In the genomic region with DNA sequence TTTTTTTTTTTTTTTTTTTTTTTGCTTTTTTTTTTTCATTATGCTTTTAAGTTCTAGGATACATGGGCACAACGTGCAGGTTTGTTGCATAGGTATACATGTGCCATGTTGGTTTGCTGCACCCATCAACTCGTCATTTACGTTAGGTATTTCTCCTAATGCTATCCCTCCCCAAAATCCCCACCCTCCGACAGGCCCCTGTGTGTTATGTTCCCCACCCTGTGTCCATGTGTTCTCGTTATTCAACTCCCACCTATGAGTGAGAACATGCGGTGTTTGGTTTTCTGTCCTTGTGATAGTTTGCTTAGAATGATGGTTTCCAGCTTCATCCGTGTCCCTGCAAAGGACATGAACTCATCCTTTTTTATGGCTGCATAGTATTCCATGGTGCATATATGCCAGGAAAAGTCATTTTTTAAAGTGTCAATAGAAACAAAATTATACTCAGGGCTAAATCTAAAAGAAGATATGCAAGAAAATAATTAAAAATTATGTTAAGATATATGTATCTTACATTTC, we compare ENCODE assay signal across 12 cellular contexts. TPM values are rescaled to one million over a fixed set of nuclear protein-coding genes. Genes with fewer than 3 reads are reported as not detected.
DNase-seq lines count a peak whose midpoint lies in the region; ATAC-seq, FAIRE-seq and TF ChIP-seq lines count a peak whose summit lies in the region.
"Not testable (repeated sequence)": the region's sequence is repeated elsewhere in the genome, so short reads cannot be mapped to it uniquely, and the experiment has no call there.
"Had no signal": no experiment of that assay in that cellular context is flagged by ENCODE, and none has a peak within 500 bp of the region (broad histone marks: within the 10 kb centered on the region; RNA-seq: fewer than 3 reads in every experiment).

No MANE protein-coding gene starts in this region.

- peak overlapping the region in 1 of 2 experiments; percentile 26; a peak in 1 of 5 replicates for H3K4me3 Mint-ChIP-seq in H9
- H3K4me3 Mint-ChIP-seq in endothelial cell (ENCODE audit: unreplicated experiment); neural crest cell: not testable (repeated sequence)

- H3K36me3 Mint-ChIP-seq in H9 (ENCODE audit: insufficient read depth in 1 of 3, low read depth in 3 of 3); endothelial cell (ENCODE audit: low read depth, unreplicated experiment); neural crest cell (ENCODE audit: low read depth): not testable (repeated sequence)

- not testable (repeated sequence) for TF ChIP-seq RAD21 in K562 (CRISPR knock-in tag; conservative IDR thresholded peaks at IDR 0.05 in 1 of 2, IDR thresholded peaks at IDR 0.05 in 1 of 2)

- not testable (repeated sequence) for BruUV-seq in K562 (replicated peaks; lab: Mats Ljungman, UMichigan)

- not testable (repeated sequence) for H3K4me1 ChIP-seq in H9 (ENCODE audit: insufficient read depth, low read length); K562 (replicated peaks in 1 of 2; ENCODE audit: control insufficient read depth in 2 of 2, insufficient read depth in 2 of 2, low read length in 2 of 2)

- not testable (repeated sequence) for H3K4ac ChIP-seq in H9 (ENCODE audit: low read depth, low read length)

- not testable (repeated sequence) for H3K36me3 ChIP-seq in K562 (ENCODE audit: control insufficient read depth, insufficient read depth, low read length)

- TF ChIP-seq CTCF in C4-2B (conservative IDR thresholded peaks at IDR 0.05) (peak; percentile 8; the same call in 1 of the 2 replicates), H9 (conservative IDR thresholded peaks at IDR 0.05) (0 out of 3 replicates have a peak, but pooled peaks have one; percentile 17), VCaP (conservative IDR thresholded peaks at IDR 0.05) (peak; percentile 25), endothelial cell (IDR thresholded peaks at IDR 0.05; ENCODE audit: unreplicated experiment) (peak; percentile 2), neural crest cell (conservative IDR thresholded peaks at IDR 0.05) (peak; percentile 13)
- not testable (repeated sequence) for TF ChIP-seq CTCF in K562 (IDR thresholded peaks at IDR 0.05 in 2 of 3, conservative IDR thresholded peaks at IDR 0.05 in 1 of 3; ENCODE audit: insufficient read depth in 2 of 3, low read depth in 1 of 3, low read length in 3 of 3)

- H3K9me3 Mint-ChIP-seq in H9; endothelial cell (ENCODE audit: unreplicated experiment); neural crest cell: not testable (repeated sequence)

- H3K4me1 Mint-ChIP-seq in H9: peaks cover 14 to 23% of the 10 kb centered on the region in 2 experiments
- H3K4me1 Mint-ChIP-seq in endothelial cell (ENCODE audit: unreplicated experiment); neural crest cell: not testable (repeated sequence)

- not testable (repeated sequence) for H3K56ac ChIP-seq in H9 (ENCODE audit: insufficient read length, low read depth, low read length)

- CTCF ChIA-PET in K562 (lab: Yijun Ruan, JAX; ENCODE audit: low intra/inter-chr PET ratio): interaction anchor here (0.6 to 4.7 kb wide), 8 partner anchors 11 to 953 kb away, joined by 3 to 50 read pairs (median 22); no protein-coding TSS in a partner anchor

- H3K79me2 ChIP-seq in H9 (ENCODE audit: insufficient read depth, low read length); K562 (ENCODE audit: control insufficient read depth, insufficient read depth, low read length): not testable (repeated sequence)

- H3T11ph ChIP-seq in H9 (ENCODE audit: low read length): not testable (repeated sequence)

- H2AK5ac ChIP-seq in H9 (ENCODE audit: insufficient read length, low read length): not testable (repeated sequence)

- H2BK120ac ChIP-seq in H9 (ENCODE audit: low read depth, low read length, poor library complexity, severe bottlenecking): not testable (repeated sequence)

- FAIRE-seq in K562 (lab: Jason Lieb, UNC): not testable (repeated sequence)

- not testable (repeated sequence) for H2BK12ac ChIP-seq in H9 (ENCODE audit: insufficient read length, low read depth, low read length)

- POLR2A ChIA-PET in K562 (lab: Yijun Ruan, JAX): interaction anchor here (0.9 to 1.3 kb wide), 2 partner anchors 17 to 41 kb away, joined by 3 read pairs; no protein-coding TSS in a partner anchor

- intact Hi-C loops in K562 (cut with micrococcal nuclease): loop anchor here (1.0 to 5.0 kb wide), 6 partner anchors 43 to 313 kb away; no protein-coding TSS in a partner anchor

- H4K8ac ChIP-seq in H9 (replicated peaks; ENCODE audit: insufficient read length, low read depth, low read length): not testable (repeated sequence)

- H3K27ac ChIP-seq in C4-2B; H9 (ENCODE audit: insufficient read length, low read depth, low read length); K562 (ENCODE audit: extremely low read depth, low read depth, low read length): not testable (repeated sequence)
- peak overlapping the region; percentile 61; the same call in 1 of the 2 replicates for H3K27ac ChIP-seq in VCaP

- not testable (repeated sequence) for H4K91ac ChIP-seq in H9 (ENCODE audit: insufficient read length, low read depth, low read length)

- in situ Hi-C loops in K562 (cut with MboI): loop anchor here (5.0 to 10.0 kb wide), 3 partner anchors 44 to 323 kb away; no protein-coding TSS in a partner anchor

- H3K9ac ChIP-seq in H9 (ENCODE audit: extremely low read depth, insufficient read length, low read length); K562 (ENCODE audit: insufficient read depth in 1 of 2, low read depth in 2 of 2, low read length in 2 of 2): not testable (repeated sequence)

- not testable (repeated sequence) for H2BK20ac ChIP-seq in H9 (ENCODE audit: low read depth, low read length, poor library complexity, severe bottlenecking)

- not testable (repeated sequence) for DNase-seq in H9; K562 (ENCODE audit: extremely low read depth in 1 of 4, low spot score in 3 of 4); endothelial cell (ENCODE audit: low spot score); neural crest cell (ENCODE audit: low read depth, low spot score)
- peak; percentile 15 for DNase-seq in NAMALWA (ENCODE audit: low spot score)

- H3K79me1 ChIP-seq in H9 (ENCODE audit: insufficient read depth, low read depth, low read length, poor library complexity, severe bottlenecking): not testable (repeated sequence)

- not testable (repeated sequence) for H3K9me1 ChIP-seq in K562 (ENCODE audit: control insufficient read depth, insufficient read depth, low read length)

- not testable (repeated sequence) for TF ChIP-seq EP300 in K562 (IDR thresholded peaks at IDR 0.05; ENCODE audit: low read length)

- ATAC-seq in K562: not testable (repeated sequence)

- H3K23ac ChIP-seq in H9 (ENCODE audit: insufficient read length, low read depth, low read length): not testable (repeated sequence)

- not testable (repeated sequence) for H3K9me3 ChIP-seq in H9 (ENCODE audit: control insufficient read depth, low read depth, low read length); K562 (replicated peaks; ENCODE audit: control insufficient read depth, insufficient read depth, low read depth, low read length)

- WGBS in H9 (ENCODE audit: extremely low coverage, insufficient read length, low lambda C conversion rate): no CpG with 5 or more reads among the region's 7 CpGs
- 36% methylated on average over 5 of the region's 7 CpGs for WGBS in K562 (ENCODE audit: insufficient coverage, low coverage, missing lambda C conversion rate)

- not testable (repeated sequence) for H3K23me2 ChIP-seq in H9 (ENCODE audit: insufficient read length, low read depth, low read length, poor library complexity, severe bottlenecking)

- not testable (repeated sequence) for H2BK15ac ChIP-seq in H9 (ENCODE audit: low read depth, low read length)

- not testable (repeated sequence) for TF ChIP-seq POLR2A in K562 (conservative IDR thresholded peaks at IDR 0.05)

- H4K5ac ChIP-seq in H9 (ENCODE audit: insufficient read length, low read depth, low read length): not testable (repeated sequence)

- not testable (repeated sequence) for H3K27ac Mint-ChIP-seq in H9; endothelial cell (ENCODE audit: unreplicated experiment); neural crest cell (ENCODE audit: unreplicated experiment)

- H3K14ac ChIP-seq in H9 (ENCODE audit: insufficient read depth, low read length): not testable (repeated sequence)

- H2AFZ ChIP-seq in H9 (ENCODE audit: low read length); K562 (ENCODE audit: low read depth, low read length): not testable (repeated sequence)

- not testable (repeated sequence) for H4K20me1 ChIP-seq in H9 (ENCODE audit: control insufficient read depth, insufficient read depth, insufficient read length); K562 (replicated peaks; ENCODE audit: control insufficient read depth, insufficient read depth, low read length)

- H3K27me3 Mint-ChIP-seq in H9 (ENCODE audit: low read depth): peaks cover 14% of the 10 kb centered on the region
- H3K27me3 Mint-ChIP-seq in endothelial cell (ENCODE audit: unreplicated experiment): not testable (repeated sequence)
- peaks cover 27% of the 10 kb centered on the region for H3K27me3 Mint-ChIP-seq in neural crest cell (ENCODE audit: low read depth)

- not testable (repeated sequence) for H3K4me3 ChIP-seq in K562

- H3K18ac ChIP-seq in H9 (ENCODE audit: insufficient read length, low read depth, low read length): not testable (repeated sequence)

- H2BK5ac ChIP-seq in H9 (ENCODE audit: insufficient read length, low read length): not testable (repeated sequence)

- H3K4me2 ChIP-seq in H9 (ENCODE audit: insufficient read depth, insufficient read length, low read length); K562 (ENCODE audit: insufficient read depth, low read length): not testable (repeated sequence)

- not testable (repeated sequence) for H3K27me3 ChIP-seq in H9 (ENCODE audit: insufficient read depth, low read length); K562 (ENCODE audit: control insufficient read depth in 2 of 2, insufficient read depth in 2 of 2, low read length in 2 of 2)

RNA-seq across cellular contexts. Expression of gene B3GNT6, which starts 13.8 kb away (rescaled TPM):
- total RNA-seq in H9 (2021): not detected in 2 replicates
- total RNA-seq in K562 (2011; cell fraction: chromatin; rRNA removed; ENCODE audit: low replicate concordance): 0.21 and 0.25 TPM in 2 replicates
- total RNA-seq in K562 (2011; cell fraction: nucleolus; rRNA removed): 0.33 TPM in 1 of 2 replicates, not detected in the other
- not detected in 2 replicates for total RNA-seq in K562 (2011; cell fraction: nucleoplasm; rRNA removed)
- total RNA-seq in K562 (2014; rRNA removed): not detected in 2 replicates
- total RNA-seq in K562 (2014; rRNA removed; fragmentation: Illumina TruSeq; extraction: Trizol): not detected in 2 replicates
- total RNA-seq in K562 (2015; rRNA removed; fragmentation: Illumina TruSeq; extraction: Trizol): not detected in 2 replicates
- total RNA-seq in K562 (2021): not detected in 2 replicates
- 0.03 and 0.04 TPM in 2 replicates for polyA plus RNA-seq in K562 (2011; rRNA removed)
- polyA plus RNA-seq in K562 (2011; cell fraction: cytosol; rRNA removed): 0.03 and 0.12 TPM in 2 replicates
- polyA plus RNA-seq in K562 (2011; cell fraction: nucleus; rRNA removed): not detected in 2 replicates
- 0.04 and 0.05 TPM in 2 replicates for polyA plus RNA-seq in K562 (2012)
- polyA plus RNA-seq in K562 (2014; fragmentation: Illumina TruSeq; extraction: Trizol): not detected in 2 replicates
- not detected for polyA plus RNA-seq in K562 (2014; fragmentation: Nextera tagmentation; extraction: Ambion mirVana)
- not detected in 2 replicates for polyA plus RNA-seq in K562 (2014; rRNA removed)
- not detected in 2 replicates for polyA minus RNA-seq in K562 (2011; rRNA and poly(A)+ RNA removed)
- polyA minus RNA-seq in K562 (2011; cell fraction: cytosol; rRNA and poly(A)+ RNA removed): not detected in 2 replicates
- polyA minus RNA-seq in K562 (2011; cell fraction: nucleus; rRNA and poly(A)+ RNA removed): not detected in 2 replicates
- not detected for total RNA-seq in endothelial cell (ENCODE audit: unreplicated experiment)
- total RNA-seq in neural crest cell: not detected in 2 replicates
- total RNA-seq: A673; CD4-positive, alpha-beta memory T cell; GM23338; H7 had no signal
- polyA plus RNA-seq: AG04450; CD4-positive, alpha-beta memory T cell; GM23338 had no signal

RNA-seq across cellular contexts. Expression of gene CAPN5, which starts 18.8 kb away (rescaled TPM):
- total RNA-seq in H9 (2021) (16.7 and 17.1 TPM in 2 replicates), K562 (2014; rRNA removed) (0.36 TPM in 1 of 2 replicates, not detected in the other), K562 (2014; rRNA removed; fragmentation: Illumina TruSeq; extraction: Trizol) (0.04 TPM in 1 of 2 replicates, not detected in the other), K562 (2015; rRNA removed; fragmentation: Illumina TruSeq; extraction: Trizol) (0.14 TPM in 1 of 2 replicates, not detected in the other), K562 (2021) (0.40 and 0.44 TPM in 2 replicates), endothelial cell (ENCODE audit: unreplicated experiment) (29.7 TPM), neural crest cell (25.8 and 26.2 TPM in 2 replicates)
- total RNA-seq in K562 (2011; cell fraction: chromatin; rRNA removed; ENCODE audit: low replicate concordance): 1.3 and 7.9 TPM in 2 replicates
- 2.8 TPM in 2 replicates for total RNA-seq in K562 (2011; cell fraction: nucleolus; rRNA removed)
- total RNA-seq in K562 (2011; cell fraction: nucleoplasm; rRNA removed): 4.2 and 4.4 TPM in 2 replicates
- polyA plus RNA-seq in K562 (2011; rRNA removed) (0.43 and 1.7 TPM in 2 replicates), K562 (2014; fragmentation: Illumina TruSeq; extraction: Trizol) (0.13 and 0.44 TPM in 2 replicates), K562 (2014; fragmentation: Nextera tagmentation; extraction: Ambion mirVana) (not detected), K562 (2014; rRNA removed) (0.05 and 0.12 TPM in 2 replicates)
- polyA plus RNA-seq in K562 (2011; cell fraction: cytosol; rRNA removed): 0.49 and 0.81 TPM in 2 replicates
- 4.4 and 6.0 TPM in 2 replicates for polyA plus RNA-seq in K562 (2011; cell fraction: nucleus; rRNA removed)
- 1.00 and 1.3 TPM in 2 replicates for polyA plus RNA-seq in K562 (2012)
- 0.53 and 0.84 TPM in 2 replicates for polyA minus RNA-seq in K562 (2011; rRNA and poly(A)+ RNA removed)
- 0.86 and 3.5 TPM in 2 replicates for polyA minus RNA-seq in K562 (2011; cell fraction: cytosol; rRNA and poly(A)+ RNA removed)
- polyA minus RNA-seq in K562 (2011; cell fraction: nucleus; rRNA and poly(A)+ RNA removed): 1.5 and 3.6 TPM in 2 replicates

RNA-seq across cellular contexts. Expression of gene OMP, which starts 54.7 kb away (rescaled TPM):
- 0.86 TPM in 1 of 2 replicates, not detected in the other for total RNA-seq in H9 (2021)
- 2.0 and 3.9 TPM in 2 replicates for total RNA-seq in K562 (2011; cell fraction: chromatin; rRNA removed; ENCODE audit: low replicate concordance)
- 2.4 and 4.2 TPM in 2 replicates for total RNA-seq in K562 (2011; cell fraction: nucleolus; rRNA removed)
- total RNA-seq in K562 (2011; cell fraction: nucleoplasm; rRNA removed): 1.1 and 1.8 TPM in 2 replicates
- not detected in 2 replicates for total RNA-seq in K562 (2014; rRNA removed)
- not detected in 2 replicates for total RNA-seq in K562 (2014; rRNA removed; fragmentation: Illumina TruSeq; extraction: Trizol)
- not detected in 2 replicates for total RNA-seq in K562 (2015; rRNA removed; fragmentation: Illumina TruSeq; extraction: Trizol)
- not detected in 2 replicates for total RNA-seq in K562 (2021)
- polyA plus RNA-seq in K562 (2011; rRNA removed): not detected in 2 replicates
- not detected in 2 replicates for polyA plus RNA-seq in K562 (2011; cell fraction: cytosol; rRNA removed)
- 0.74 and 0.86 TPM in 2 replicates for polyA plus RNA-seq in K562 (2011; cell fraction: nucleus; rRNA removed)
- polyA plus RNA-seq in K562 (2012): 0.33 TPM in 1 of 2 replicates, not detected in the other
- not detected in 2 replicates for polyA plus RNA-seq in K562 (2014; fragmentation: Illumina TruSeq; extraction: Trizol)
- polyA plus RNA-seq in K562 (2014; fragmentation: Nextera tagmentation; extraction: Ambion mirVana): not detected
- not detected in 2 replicates for polyA plus RNA-seq in K562 (2014; rRNA removed)
- not detected in 2 replicates for polyA minus RNA-seq in K562 (2011; rRNA and poly(A)+ RNA removed)
- not detected in 2 replicates for polyA minus RNA-seq in K562 (2011; cell fraction: cytosol; rRNA and poly(A)+ RNA removed)
- 1.4 TPM in 1 of 2 replicates, not detected in the other for polyA minus RNA-seq in K562 (2011; cell fraction: nucleus; rRNA and poly(A)+ RNA removed)
- not detected for total RNA-seq in endothelial cell (ENCODE audit: unreplicated experiment)
- total RNA-seq in neural crest cell: 1.4 TPM in 1 of 2 replicates, not detected in the other
- total RNA-seq: A673, H7 had no signal
- polyA plus RNA-seq: AG04450; CD4-positive, alpha-beta memory T cell; GM23338 had no signal
